ENCODE assay signal across 21 cellular contexts in genomic region chr11:67638535-67639437, GRCh38. TPM values are rescaled to one million over a fixed set of nuclear protein-coding genes. Genes with fewer than 3 reads are reported as not detected.
"Had no signal": no experiment of that assay in that cellular context is flagged by ENCODE, and none has a peak within 500 bp of the region (broad histone marks: within the 10 kb centered on the region; RNA-seq: fewer than 3 reads in every experiment).

No MANE protein-coding gene starts in this region.

- ATAC-seq: esophagus mucosa; gastrocnemius medialis; naive thymus-derived CD4-positive, alpha-beta T cell had no signal

- H3K36me3 ChIP-seq: adrenal gland, breast epithelium, gastrocnemius medialis, thyroid gland, uterus, WERI-Rb-1 had no signal

- H3K9me3 Mint-ChIP-seq: naive thymus-derived CD4-positive, alpha-beta T cell had no signal

- H3K36me3 Mint-ChIP-seq: naive thymus-derived CD4-positive, alpha-beta T cell had no signal

- H3K27me3 ChIP-seq: thyroid gland, uterus had no signal

- H3K27ac Mint-ChIP-seq: naive thymus-derived CD4-positive, alpha-beta T cell had no signal

- DNase-seq: activated CD4-positive, alpha-beta T cell treated with anti-CD3 and anti-CD28 coated beads for 1 hour; activated naive CD4-positive, alpha-beta T cell treated with anti-CD3 and anti-CD28 coated beads, Interleukin-2, amount 50 U/mL, for 16 hours; adrenal gland; gastrocnemius medialis; mesendoderm; naive thymus-derived CD4-positive, alpha-beta T cell; stimulated activated CD4-positive, alpha-beta T cell treated with anti-CD3 and anti-CD28 coated beads, Interleukin-12 subunit alpha, Interleukin-12 subunit beta, amount 100 ng/mL, for 4 hours; stimulated activated CD4-positive, alpha-beta T cell treated with anti-CD3 and anti-CD28 coated beads, Interleukin-2, amount 100 ng/mL, for 24 hours; stimulated activated naive CD4-positive, alpha-beta T cell treated with Interleukin-2 at 50 U/mL for 16 hours; T-helper 2 cell; thyroid gland; uterus; WERI-Rb-1 had no signal

- H3K4me3 Mint-ChIP-seq: naive thymus-derived CD4-positive, alpha-beta T cell had no signal

- H3K4me3 ChIP-seq: adrenal gland, breast epithelium, coronary artery, gastrocnemius medialis, thyroid gland, uterus had no signal

- H3K9me3 ChIP-seq: adrenal gland, breast epithelium, gastrocnemius medialis, thyroid gland, uterus had no signal

- H3K27ac ChIP-seq: adrenal gland, breast epithelium, coronary artery, gastrocnemius medialis, thyroid gland, uterus, WERI-Rb-1 had no signal

- H3K4me1 ChIP-seq: adrenal gland, breast epithelium, gastrocnemius medialis, thyroid gland, uterus had no signal

- H3K27me3 Mint-ChIP-seq: naive thymus-derived CD4-positive, alpha-beta T cell had no signal

RNA-seq across cellular contexts. Expression of gene TBX10, which starts 0.8 kb away (rescaled TPM):
- total RNA-seq: activated CD8-positive, alpha-beta memory T cell treated with anti-CD3 and anti-CD28 coated beads for 36 hours; adrenal gland; astrocyte; breast epithelium; esophagus mucosa; gastrocnemius medialis; lower leg skin; naive thymus-derived CD4-positive, alpha-beta T cell; renal cortical epithelial cell; subcutaneous adipose tissue; thyroid gland; uterus had no signal
- polyA plus RNA-seq: adrenal gland; naive thymus-derived CD4-positive, alpha-beta T cell had no signal

RNA-seq across cellular contexts. Expression of gene ACY3, which starts 11.7 kb away (rescaled TPM):
- total RNA-seq: adrenal gland, astrocyte, gastrocnemius medialis, subcutaneous adipose tissue, thyroid gland, uterus had no signal

RNA-seq across cellular contexts. Expression of gene ALDH3B2, which starts 35.6 kb away (rescaled TPM):
- total RNA-seq: activated CD8-positive, alpha-beta memory T cell treated with anti-CD3 and anti-CD28 coated beads for 36 hours; adrenal gland; astrocyte; gastrocnemius medialis; naive thymus-derived CD4-positive, alpha-beta T cell; subcutaneous adipose tissue had no signal
- polyA plus RNA-seq: naive thymus-derived CD4-positive, alpha-beta T cell had no signal
